1 cellular context compared by ENCODE assay signal in the genomic region with DNA sequence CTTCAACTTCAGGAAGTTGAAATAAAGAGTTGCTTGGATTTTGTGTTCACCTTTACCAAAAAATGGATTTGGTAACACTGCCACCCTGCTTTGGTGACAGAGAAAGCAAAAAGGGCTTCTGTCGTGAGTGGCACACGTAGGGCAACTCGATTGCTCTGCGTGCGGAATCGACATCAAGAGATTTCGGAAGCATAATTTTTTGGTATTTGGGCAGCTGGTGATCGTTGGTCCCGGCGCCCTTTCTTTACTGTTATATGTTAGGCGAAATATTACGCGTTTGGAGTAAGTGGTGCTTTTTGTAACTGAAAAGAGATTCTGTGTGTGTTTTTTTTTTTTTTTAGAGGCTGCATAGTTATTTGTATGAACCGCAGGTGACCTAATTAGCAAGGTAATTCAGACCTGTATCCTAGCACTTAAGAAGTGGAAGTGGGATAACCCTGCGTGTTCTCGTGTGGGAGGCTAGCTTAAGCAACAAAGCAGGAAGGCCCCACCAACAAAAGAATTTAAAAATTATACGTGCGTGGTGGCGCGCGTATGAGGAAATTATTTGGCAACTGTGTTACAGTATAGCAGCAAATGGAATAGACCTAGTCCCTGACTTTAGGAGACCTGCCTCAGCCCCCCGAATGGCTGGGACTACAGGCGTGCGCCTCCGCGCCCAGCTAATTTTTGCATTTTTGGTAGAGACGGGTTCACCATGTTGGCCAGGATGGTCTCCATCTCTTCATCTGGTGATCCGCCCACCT.
TF ChIP-seq lines count a peak whose summit lies in the region.

A gene (plus strand): TSS at position 108 of the 746 bp plus-strand sequence.

TF ChIP-seq in WTC11, 78 proteins besides CTCF, POLR2A, EP300 and RAD21 (continued from another document and continues in another):
- TF ChIP-seq, protein P1, sequence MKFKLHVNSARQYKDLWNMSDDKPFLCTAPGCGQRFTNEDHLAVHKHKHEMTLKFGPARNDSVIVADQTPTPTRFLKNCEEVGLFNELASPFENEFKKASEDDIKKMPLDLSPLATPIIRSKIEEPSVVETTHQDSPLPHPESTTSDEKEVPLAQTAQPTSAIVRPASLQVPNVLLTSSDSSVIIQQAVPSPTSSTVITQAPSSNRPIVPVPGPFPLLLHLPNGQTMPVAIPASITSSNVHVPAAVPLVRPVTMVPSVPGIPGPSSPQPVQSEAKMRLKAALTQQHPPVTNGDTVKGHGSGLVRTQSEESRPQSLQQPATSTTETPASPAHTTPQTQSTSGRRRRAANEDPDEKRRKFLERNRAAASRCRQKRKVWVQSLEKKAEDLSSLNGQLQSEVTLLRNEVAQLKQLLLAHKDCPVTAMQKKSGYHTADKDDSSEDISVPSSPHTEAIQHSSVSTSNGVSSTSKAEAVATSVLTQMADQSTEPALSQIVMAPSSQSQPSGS (CRISPR knock-in tag; IDR thresholded peaks at IDR 0.05; ENCODE audit: borderline replicate concordance, low read depth), result 0 out of 2 replicates have a peak, but pooled peaks have one; percentile 48
- TF ChIP-seq ZNF263 (CRISPR knock-in tag; IDR thresholded peaks at IDR 0.05; ENCODE audit: low read depth) (peak; percentile 66), ELF4 (CRISPR knock-in tag; IDR thresholded peaks at IDR 0.05; ENCODE audit: low read depth) (no peak; the same call in 1 of the 2 replicates), FOXP1 (CRISPR knock-in tag; IDR thresholded peaks at IDR 0.05; ENCODE audit: borderline replicate concordance) (no peak; the same call in 1 of the 2 replicates), ESRRA (CRISPR knock-in tag; IDR thresholded peaks at IDR 0.05; ENCODE audit: borderline replicate concordance) (peak; percentile 72; the same call in 1 of the 2 replicates), ATF1 (CRISPR knock-in tag; IDR thresholded peaks at IDR 0.05) (peak; percentile 84; the same call in 1 of the 2 replicates), ZNF671 (CRISPR knock-in tag; IDR thresholded peaks at IDR 0.05) (peak; percentile 99), TCF7 (CRISPR knock-in tag; IDR thresholded peaks at IDR 0.05; ENCODE audit: low read depth) (no peak), ZNF416 (CRISPR knock-in tag; IDR thresholded peaks at IDR 0.05) (peak; percentile 99), MXD4 (CRISPR knock-in tag; IDR thresholded peaks at IDR 0.05; ENCODE audit: borderline replicate concordance) (no peak; the same call in 1 of the 2 replicates), ZNF396 (CRISPR knock-in tag; IDR thresholded peaks at IDR 0.05; ENCODE audit: borderline replicate concordance) (0 out of 2 replicates have a peak, but pooled peaks have one; percentile 28), CBFB (CRISPR knock-in tag; IDR thresholded peaks at IDR 0.05; ENCODE audit: low read depth) (no peak), SMAD4 (CRISPR knock-in tag; IDR thresholded peaks at IDR 0.05) (peak; percentile 66; the same call in 1 of the 2 replicates), GABPB1 (CRISPR knock-in tag; IDR thresholded peaks at IDR 0.05) (peak; percentile 78), ZNF317 (CRISPR knock-in tag; IDR thresholded peaks at IDR 0.05; ENCODE audit: borderline replicate concordance, low read depth) (0 out of 2 replicates have a peak, but pooled peaks have one; percentile 44), RORB (CRISPR knock-in tag; IDR thresholded peaks at IDR 0.05) (peak; percentile 99), RELA (CRISPR knock-in tag; IDR thresholded peaks at IDR 0.05; ENCODE audit: borderline replicate concordance) (peak; percentile 42; the same call in 1 of the 2 replicates), KAT7 (CRISPR knock-in tag; IDR thresholded peaks at IDR 0.05; ENCODE audit: borderline replicate concordance) (peak; percentile 84; the same call in 1 of the 2 replicates), NR3C1 (CRISPR knock-in tag; conservative IDR thresholded peaks at IDR 0.05; ENCODE audit: low read depth) (no peak), ZNF219 (CRISPR knock-in tag; IDR thresholded peaks at IDR 0.05; ENCODE audit: borderline replicate concordance) (peak; percentile 82; the same call in 1 of the 2 replicates), NR2C2 (CRISPR knock-in tag; IDR thresholded peaks at IDR 0.05) (peak; percentile 38; the same call in 1 of the 2 replicates)
- TF ChIP-seq, protein P2, sequence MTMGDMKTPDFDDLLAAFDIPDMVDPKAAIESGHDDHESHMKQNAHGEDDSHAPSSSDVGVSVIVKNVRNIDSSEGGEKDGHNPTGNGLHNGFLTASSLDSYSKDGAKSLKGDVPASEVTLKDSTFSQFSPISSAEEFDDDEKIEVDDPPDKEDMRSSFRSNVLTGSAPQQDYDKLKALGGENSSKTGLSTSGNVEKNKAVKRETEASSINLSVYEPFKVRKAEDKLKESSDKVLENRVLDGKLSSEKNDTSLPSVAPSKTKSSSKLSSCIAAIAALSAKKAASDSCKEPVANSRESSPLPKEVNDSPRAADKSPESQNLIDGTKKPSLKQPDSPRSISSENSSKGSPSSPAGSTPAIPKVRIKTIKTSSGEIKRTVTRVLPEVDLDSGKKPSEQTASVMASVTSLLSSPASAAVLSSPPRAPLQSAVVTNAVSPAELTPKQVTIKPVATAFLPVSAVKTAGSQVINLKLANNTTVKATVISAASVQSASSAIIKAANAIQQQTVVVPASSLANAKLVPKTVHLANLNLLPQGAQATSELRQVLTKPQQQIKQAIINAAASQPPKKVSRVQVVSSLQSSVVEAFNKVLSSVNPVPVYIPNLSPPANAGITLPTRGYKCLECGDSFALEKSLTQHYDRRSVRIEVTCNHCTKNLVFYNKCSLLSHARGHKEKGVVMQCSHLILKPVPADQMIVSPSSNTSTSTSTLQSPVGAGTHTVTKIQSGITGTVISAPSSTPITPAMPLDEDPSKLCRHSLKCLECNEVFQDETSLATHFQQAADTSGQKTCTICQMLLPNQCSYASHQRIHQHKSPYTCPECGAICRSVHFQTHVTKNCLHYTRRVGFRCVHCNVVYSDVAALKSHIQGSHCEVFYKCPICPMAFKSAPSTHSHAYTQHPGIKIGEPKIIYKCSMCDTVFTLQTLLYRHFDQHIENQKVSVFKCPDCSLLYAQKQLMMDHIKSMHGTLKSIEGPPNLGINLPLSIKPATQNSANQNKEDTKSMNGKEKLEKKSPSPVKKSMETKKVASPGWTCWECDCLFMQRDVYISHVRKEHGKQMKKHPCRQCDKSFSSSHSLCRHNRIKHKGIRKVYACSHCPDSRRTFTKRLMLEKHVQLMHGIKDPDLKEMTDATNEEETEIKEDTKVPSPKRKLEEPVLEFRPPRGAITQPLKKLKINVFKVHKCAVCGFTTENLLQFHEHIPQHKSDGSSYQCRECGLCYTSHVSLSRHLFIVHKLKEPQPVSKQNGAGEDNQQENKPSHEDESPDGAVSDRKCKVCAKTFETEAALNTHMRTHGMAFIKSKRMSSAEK (CRISPR knock-in tag; IDR thresholded peaks at IDR 0.05; ENCODE audit: borderline replicate concordance), result peak; percentile 99
- TF ChIP-seq, protein P3, sequence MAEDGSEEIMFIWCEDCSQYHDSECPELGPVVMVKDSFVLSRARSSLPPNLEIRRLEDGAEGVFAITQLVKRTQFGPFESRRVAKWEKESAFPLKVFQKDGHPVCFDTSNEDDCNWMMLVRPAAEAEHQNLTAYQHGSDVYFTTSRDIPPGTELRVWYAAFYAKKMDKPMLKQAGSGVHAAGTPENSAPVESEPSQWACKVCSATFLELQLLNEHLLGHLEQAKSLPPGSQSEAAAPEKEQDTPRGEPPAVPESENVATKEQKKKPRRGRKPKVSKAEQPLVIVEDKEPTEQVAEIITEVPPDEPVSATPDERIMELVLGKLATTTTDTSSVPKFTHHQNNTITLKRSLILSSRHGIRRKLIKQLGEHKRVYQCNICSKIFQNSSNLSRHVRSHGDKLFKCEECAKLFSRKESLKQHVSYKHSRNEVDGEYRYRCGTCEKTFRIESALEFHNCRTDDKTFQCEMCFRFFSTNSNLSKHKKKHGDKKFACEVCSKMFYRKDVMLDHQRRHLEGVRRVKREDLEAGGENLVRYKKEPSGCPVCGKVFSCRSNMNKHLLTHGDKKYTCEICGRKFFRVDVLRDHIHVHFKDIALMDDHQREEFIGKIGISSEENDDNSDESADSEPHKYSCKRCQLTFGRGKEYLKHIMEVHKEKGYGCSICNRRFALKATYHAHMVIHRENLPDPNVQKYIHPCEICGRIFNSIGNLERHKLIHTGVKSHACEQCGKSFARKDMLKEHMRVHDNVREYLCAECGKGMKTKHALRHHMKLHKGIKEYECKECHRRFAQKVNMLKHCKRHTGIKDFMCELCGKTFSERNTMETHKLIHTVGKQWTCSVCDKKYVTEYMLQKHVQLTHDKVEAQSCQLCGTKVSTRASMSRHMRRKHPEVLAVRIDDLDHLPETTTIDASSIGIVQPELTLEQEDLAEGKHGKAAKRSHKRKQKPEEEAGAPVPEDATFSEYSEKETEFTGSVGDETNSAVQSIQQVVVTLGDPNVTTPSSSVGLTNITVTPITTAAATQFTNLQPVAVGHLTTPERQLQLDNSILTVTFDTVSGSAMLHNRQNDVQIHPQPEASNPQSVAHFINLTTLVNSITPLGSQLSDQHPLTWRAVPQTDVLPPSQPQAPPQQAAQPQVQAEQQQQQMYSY (CRISPR knock-in tag; IDR thresholded peaks at IDR 0.05), result peak; percentile 37; the same call in 1 of the 2 replicates
- TF ChIP-seq, protein P4, sequence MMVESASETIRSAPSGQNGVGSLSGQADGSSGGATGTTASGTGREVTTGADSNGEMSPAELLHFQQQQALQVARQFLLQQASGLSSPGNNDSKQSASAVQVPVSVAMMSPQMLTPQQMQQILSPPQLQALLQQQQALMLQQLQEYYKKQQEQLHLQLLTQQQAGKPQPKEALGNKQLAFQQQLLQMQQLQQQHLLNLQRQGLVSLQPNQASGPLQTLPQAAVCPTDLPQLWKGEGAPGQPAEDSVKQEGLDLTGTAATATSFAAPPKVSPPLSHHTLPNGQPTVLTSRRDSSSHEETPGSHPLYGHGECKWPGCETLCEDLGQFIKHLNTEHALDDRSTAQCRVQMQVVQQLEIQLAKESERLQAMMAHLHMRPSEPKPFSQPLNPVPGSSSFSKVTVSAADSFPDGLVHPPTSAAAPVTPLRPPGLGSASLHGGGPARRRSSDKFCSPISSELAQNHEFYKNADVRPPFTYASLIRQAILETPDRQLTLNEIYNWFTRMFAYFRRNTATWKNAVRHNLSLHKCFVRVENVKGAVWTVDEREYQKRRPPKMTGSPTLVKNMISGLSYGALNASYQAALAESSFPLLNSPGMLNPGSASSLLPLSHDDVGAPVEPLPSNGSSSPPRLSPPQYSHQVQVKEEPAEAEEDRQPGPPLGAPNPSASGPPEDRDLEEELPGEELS (CRISPR knock-in tag; IDR thresholded peaks at IDR 0.05), result peak; percentile 48
- TF ChIP-seq, protein P5, sequence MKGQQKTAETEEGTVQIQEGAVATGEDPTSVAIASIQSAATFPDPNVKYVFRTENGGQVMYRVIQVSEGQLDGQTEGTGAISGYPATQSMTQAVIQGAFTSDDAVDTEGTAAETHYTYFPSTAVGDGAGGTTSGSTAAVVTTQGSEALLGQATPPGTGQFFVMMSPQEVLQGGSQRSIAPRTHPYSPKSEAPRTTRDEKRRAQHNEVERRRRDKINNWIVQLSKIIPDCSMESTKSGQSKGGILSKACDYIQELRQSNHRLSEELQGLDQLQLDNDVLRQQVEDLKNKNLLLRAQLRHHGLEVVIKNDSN (CRISPR knock-in tag; IDR thresholded peaks at IDR 0.05), result peak; percentile 63; the same call in 1 of the 2 replicates
- TF ChIP-seq, protein P6, sequence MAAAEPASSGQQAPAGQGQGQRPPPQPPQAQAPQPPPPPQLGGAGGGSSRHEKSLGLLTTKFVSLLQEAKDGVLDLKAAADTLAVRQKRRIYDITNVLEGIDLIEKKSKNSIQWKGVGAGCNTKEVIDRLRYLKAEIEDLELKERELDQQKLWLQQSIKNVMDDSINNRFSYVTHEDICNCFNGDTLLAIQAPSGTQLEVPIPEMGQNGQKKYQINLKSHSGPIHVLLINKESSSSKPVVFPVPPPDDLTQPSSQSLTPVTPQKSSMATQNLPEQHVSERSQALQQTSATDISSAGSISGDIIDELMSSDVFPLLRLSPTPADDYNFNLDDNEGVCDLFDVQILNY (CRISPR knock-in tag; IDR thresholded peaks at IDR 0.05), result no peak; the same call in none of the 2 replicates
- TF ChIP-seq, protein P7, sequence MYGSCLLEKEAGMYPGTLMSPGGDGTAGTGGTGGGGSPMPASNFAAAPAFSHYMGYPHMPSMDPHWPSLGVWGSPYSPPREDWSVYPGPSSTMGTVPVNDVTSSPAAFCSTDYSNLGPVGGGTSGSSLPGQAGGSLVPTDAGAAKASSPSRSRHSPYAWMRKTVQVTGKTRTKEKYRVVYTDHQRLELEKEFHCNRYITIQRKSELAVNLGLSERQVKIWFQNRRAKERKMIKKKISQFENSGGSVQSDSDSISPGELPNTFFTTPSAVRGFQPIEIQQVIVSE (CRISPR knock-in tag; IDR thresholded peaks at IDR 0.05; ENCODE audit: borderline replicate concordance), result peak; percentile 98
- TF ChIP-seq, protein P8, sequence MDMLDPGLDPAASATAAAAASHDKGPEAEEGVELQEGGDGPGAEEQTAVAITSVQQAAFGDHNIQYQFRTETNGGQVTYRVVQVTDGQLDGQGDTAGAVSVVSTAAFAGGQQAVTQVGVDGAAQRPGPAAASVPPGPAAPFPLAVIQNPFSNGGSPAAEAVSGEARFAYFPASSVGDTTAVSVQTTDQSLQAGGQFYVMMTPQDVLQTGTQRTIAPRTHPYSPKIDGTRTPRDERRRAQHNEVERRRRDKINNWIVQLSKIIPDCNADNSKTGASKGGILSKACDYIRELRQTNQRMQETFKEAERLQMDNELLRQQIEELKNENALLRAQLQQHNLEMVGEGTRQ (CRISPR knock-in tag; IDR thresholded peaks at IDR 0.05), result no peak
- TF ChIP-seq, protein P9, sequence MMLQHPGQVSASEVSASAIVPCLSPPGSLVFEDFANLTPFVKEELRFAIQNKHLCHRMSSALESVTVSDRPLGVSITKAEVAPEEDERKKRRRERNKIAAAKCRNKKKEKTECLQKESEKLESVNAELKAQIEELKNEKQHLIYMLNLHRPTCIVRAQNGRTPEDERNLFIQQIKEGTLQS (CRISPR knock-in tag; conservative IDR thresholded peaks at IDR 0.05), result no peak
- TF ChIP-seq, protein P10, sequence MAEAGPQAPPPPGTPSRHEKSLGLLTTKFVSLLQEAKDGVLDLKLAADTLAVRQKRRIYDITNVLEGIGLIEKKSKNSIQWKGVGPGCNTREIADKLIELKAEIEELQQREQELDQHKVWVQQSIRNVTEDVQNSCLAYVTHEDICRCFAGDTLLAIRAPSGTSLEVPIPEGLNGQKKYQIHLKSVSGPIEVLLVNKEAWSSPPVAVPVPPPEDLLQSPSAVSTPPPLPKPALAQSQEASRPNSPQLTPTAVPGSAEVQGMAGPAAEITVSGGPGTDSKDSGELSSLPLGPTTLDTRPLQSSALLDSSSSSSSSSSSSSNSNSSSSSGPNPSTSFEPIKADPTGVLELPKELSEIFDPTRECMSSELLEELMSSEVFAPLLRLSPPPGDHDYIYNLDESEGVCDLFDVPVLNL (CRISPR knock-in tag; IDR thresholded peaks at IDR 0.05; ENCODE audit: borderline replicate concordance, low read depth), result no peak
- TF ChIP-seq, protein P11, sequence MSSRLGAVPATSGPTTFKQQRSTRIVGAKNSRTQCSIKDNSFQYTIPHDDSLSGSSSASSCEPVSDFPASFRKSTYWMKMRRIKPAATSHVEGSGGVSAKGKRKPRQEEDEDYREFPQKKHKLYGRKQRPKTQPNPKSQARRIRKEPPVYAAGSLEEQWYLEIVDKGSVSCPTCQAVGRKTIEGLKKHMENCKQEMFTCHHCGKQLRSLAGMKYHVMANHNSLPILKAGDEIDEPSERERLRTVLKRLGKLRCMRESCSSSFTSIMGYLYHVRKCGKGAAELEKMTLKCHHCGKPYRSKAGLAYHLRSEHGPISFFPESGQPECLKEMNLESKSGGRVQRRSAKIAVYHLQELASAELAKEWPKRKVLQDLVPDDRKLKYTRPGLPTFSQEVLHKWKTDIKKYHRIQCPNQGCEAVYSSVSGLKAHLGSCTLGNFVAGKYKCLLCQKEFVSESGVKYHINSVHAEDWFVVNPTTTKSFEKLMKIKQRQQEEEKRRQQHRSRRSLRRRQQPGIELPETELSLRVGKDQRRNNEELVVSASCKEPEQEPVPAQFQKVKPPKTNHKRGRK (CRISPR knock-in tag; IDR thresholded peaks at IDR 0.05; ENCODE audit: borderline replicate concordance), result no peak
